10 cellular contexts compared by ENCODE assay signal in the genomic region with DNA sequence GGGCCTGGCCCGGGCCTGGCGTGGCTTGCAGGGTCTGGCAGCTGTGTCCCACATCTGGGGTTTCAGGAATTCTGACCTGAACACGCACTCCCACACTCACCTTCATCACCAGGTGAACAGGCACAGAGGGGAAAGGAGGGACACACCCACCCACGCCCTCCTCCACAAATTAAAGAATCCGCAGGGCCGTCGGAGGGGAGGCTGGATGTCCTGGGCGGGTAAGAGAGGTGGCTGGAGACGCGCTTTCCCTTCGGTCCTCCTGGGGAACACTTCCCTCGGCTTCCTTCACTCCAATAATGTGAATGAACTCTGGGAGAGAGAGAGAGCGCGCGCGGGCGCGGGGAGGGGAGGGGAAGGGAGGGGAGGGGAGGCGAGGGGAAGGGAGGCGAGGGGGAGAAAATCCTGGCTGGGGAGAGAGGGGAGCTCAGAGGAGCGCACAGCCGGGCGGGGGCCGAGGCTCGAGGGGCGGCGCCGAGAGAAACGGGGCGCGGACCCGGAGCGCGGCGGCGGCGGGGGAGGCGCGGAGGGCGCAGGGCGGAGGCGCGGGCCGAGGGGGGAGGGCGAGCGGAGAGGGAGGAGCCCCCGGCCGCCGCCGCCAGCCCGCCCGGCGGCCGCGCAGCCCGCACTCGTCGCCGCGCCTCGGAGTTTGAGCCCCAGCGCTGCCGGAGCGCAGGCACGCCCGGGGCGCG. TPM values are rescaled to one million over a fixed set of nuclear protein-coding genes. Genes with fewer than 3 reads are reported as not detected.
DNase-seq lines count a peak whose midpoint lies in the region; ATAC-seq, FAIRE-seq and TF ChIP-seq lines count a peak whose summit lies in the region.
"Had no signal": no experiment of that assay in that cellular context is flagged by ENCODE, and none has a peak within 500 bp of the region (broad histone marks: within the 10 kb centered on the region; RNA-seq: fewer than 3 reads in every experiment).

TSS of gene CACNG4 (plus strand) at position 625 of the 689 bp plus-strand sequence. CDS start 205 bp downstream, outside the sequence.

- POLR2A ChIA-PET in activated CD4-positive, alpha-beta T cell treated with anti-CD3 and anti-CD28 coated beads for 36 hours (lab: Charles Lee): no interaction called here
- POLR2A ChIA-PET in activated CD8-positive, alpha-beta T cell treated with anti-CD3 and anti-CD28 coated beads for 36 hours (lab: Charles Lee): interaction anchor here (0.7 kb wide), 1 partner anchor 294 kb away, joined by 3 read pairs; no protein-coding TSS in a partner anchor

- peaks cover 55% of the 10 kb centered on the region for H3K27me3 Mint-ChIP-seq in activated CD4-positive, alpha-beta T cell treated with anti-CD3 and anti-CD28 coated beads for 36 hours
- peaks cover 55% of the 10 kb centered on the region for H3K27me3 Mint-ChIP-seq in activated CD8-positive, alpha-beta T cell treated with anti-CD3 and anti-CD28 coated beads for 36 hours

- H3K36me3 Mint-ChIP-seq in activated CD4-positive, alpha-beta T cell treated with anti-CD3 and anti-CD28 coated beads for 36 hours (ENCODE audit: low read depth): no peaks in the 10 kb centered on the region
- H3K36me3 Mint-ChIP-seq in activated CD8-positive, alpha-beta T cell treated with anti-CD3 and anti-CD28 coated beads for 36 hours (ENCODE audit: low read depth): no peaks in the 10 kb centered on the region

- peaks cover 47 to 55% (median 53%) of the 10 kb centered on the region in 5 donors for H3K27me3 ChIP-seq in subcutaneous abdominal adipose tissue (ENCODE audit: control insufficient read depth in 5 of 5, insufficient read depth in 4 of 5, low read length in 5 of 5)

- H3K27ac ChIP-seq in subcutaneous abdominal adipose tissue (ENCODE audit: low read depth, low read length) (no peak within 1 kb of the TSS), kidney (ENCODE audit: low read depth in 2 of 2, low read length in 2 of 2) (no peak within 1 kb of the TSS)

- no peak within 1 kb of the TSS for H3K9ac ChIP-seq in subcutaneous abdominal adipose tissue (ENCODE audit: low read length in 5 of 5)
- no peak within 1 kb of the TSS for H3K9ac ChIP-seq in kidney (ENCODE audit: low read length in 2 of 2)

- intact Hi-C loops in activated CD4-positive, alpha-beta T cell treated with anti-CD3 and anti-CD28 coated beads for 36 hours (cut with DNase I, micrococcal nuclease): no loop called here
- intact Hi-C loops in activated CD8-positive, alpha-beta T cell treated with anti-CD3 and anti-CD28 coated beads for 36 hours (cut with micrococcal nuclease): no loop called here
- intact Hi-C loops in kidney (cut with DNase I): no loop called here

- H3K4me1 Mint-ChIP-seq in activated CD4-positive, alpha-beta T cell treated with anti-CD3 and anti-CD28 coated beads for 36 hours: peaks cover 5% of the 10 kb centered on the region
- H3K4me1 Mint-ChIP-seq in activated CD8-positive, alpha-beta T cell treated with anti-CD3 and anti-CD28 coated beads for 36 hours (ENCODE audit: low read depth): peaks cover 5% of the 10 kb centered on the region

- CTCF ChIA-PET in activated CD4-positive, alpha-beta T cell treated with anti-CD3 and anti-CD28 coated beads for 36 hours (lab: Charles Lee): no interaction called here
- CTCF ChIA-PET in activated CD8-positive, alpha-beta T cell treated with anti-CD3 and anti-CD28 coated beads for 36 hours (lab: Charles Lee): no interaction called here

- H3K4me3 ChIP-seq in subcutaneous abdominal adipose tissue (ENCODE audit: low read depth in 1 of 5, low read length in 5 of 5): peak within 1 kb of the TSS in 4 of 5 donors; percentile 36 to 62 (median 52)
- peak within 1 kb of the TSS in 1 of 2 donors; percentile 32 for H3K4me3 ChIP-seq in kidney (ENCODE audit: low read length in 2 of 2)

- no peak within 1 kb of the TSS for H3K27ac Mint-ChIP-seq in activated CD4-positive, alpha-beta T cell treated with anti-CD3 and anti-CD28 coated beads for 36 hours
- H3K27ac Mint-ChIP-seq in activated CD8-positive, alpha-beta T cell treated with anti-CD3 and anti-CD28 coated beads for 36 hours: no peak within 1 kb of the TSS

- H3K36me3 ChIP-seq in subcutaneous abdominal adipose tissue (ENCODE audit: control insufficient read depth in 5 of 5, insufficient read depth in 5 of 5, low read length in 5 of 5) (no peaks in the 10 kb centered on the region), kidney (ENCODE audit: control insufficient read depth in 1 of 2, insufficient read depth in 2 of 2, low read length in 2 of 2) (no peaks in the 10 kb centered on the region)

- peaks cover 2 to 23% (median 21%) of the 10 kb centered on the region in 5 donors for H3K4me1 ChIP-seq in subcutaneous abdominal adipose tissue (ENCODE audit: control insufficient read depth in 5 of 5, insufficient read depth in 5 of 5, low read length in 5 of 5)
- peaks cover 0 to 14% of the 10 kb centered on the region in 2 donors for H3K4me1 ChIP-seq in kidney (ENCODE audit: control insufficient read depth in 1 of 2, insufficient read depth in 1 of 2, low read depth in 1 of 2, low read length in 2 of 2)

- ATAC-seq in activated CD4-positive, alpha-beta T cell treated with anti-CD3 and anti-CD28 coated beads for 36 hours: no peak
- peak; percentile 21 for ATAC-seq in activated CD8-positive, alpha-beta T cell treated with anti-CD3 and anti-CD28 coated beads for 36 hours

- H3K9me3 ChIP-seq in subcutaneous abdominal adipose tissue (ENCODE audit: control insufficient read depth in 5 of 5, low read length in 5 of 5) (no peaks in the 10 kb centered on the region), kidney (ENCODE audit: control insufficient read depth in 1 of 2, low read length in 2 of 2) (no peaks in the 10 kb centered on the region)

- no peak for FAIRE-seq in kidney (lab: Jason Lieb, UNC)
- FAIRE-seq: G401.6 had no signal

- DNase-seq in activated CD4-positive, alpha-beta T cell treated with anti-CD3 and anti-CD28 coated beads for 36 hours: no peak
- DNase-seq in activated CD4-positive, alpha-beta T cell treated with anti-CD3 and anti-CD28 coated beads for 48 hours: no peak
- no peak for DNase-seq in activated CD8-positive, alpha-beta T cell treated with anti-CD3 and anti-CD28 coated beads for 36 hours
- DNase-seq in iPS-NIHi11 (ENCODE audit: low spot score) (peak; percentile 80), GF-D8 (lab: John Stamatoyannopoulos, UW) (no peak), kidney (no peak), midbrain (lab: John Stamatoyannopoulos, UW) (no peak)

- no peaks in the 10 kb centered on the region for H3K9me3 Mint-ChIP-seq in activated CD4-positive, alpha-beta T cell treated with anti-CD3 and anti-CD28 coated beads for 36 hours (ENCODE audit: low read depth)
- H3K9me3 Mint-ChIP-seq in activated CD8-positive, alpha-beta T cell treated with anti-CD3 and anti-CD28 coated beads for 36 hours: no peaks in the 10 kb centered on the region

- peak within 1 kb of the TSS; percentile 54 for H3K4me3 Mint-ChIP-seq in activated CD4-positive, alpha-beta T cell treated with anti-CD3 and anti-CD28 coated beads for 36 hours
- peak within 1 kb of the TSS; percentile 48 for H3K4me3 Mint-ChIP-seq in activated CD8-positive, alpha-beta T cell treated with anti-CD3 and anti-CD28 coated beads for 36 hours

- TF ChIP-seq CTCF in activated CD8-positive, alpha-beta T cell treated with anti-CD3 and anti-CD28 coated beads for 36 hours (IDR thresholded peaks at IDR 0.05): no peak
- no peak for TF ChIP-seq CTCF in kidney (IDR thresholded peaks at IDR 0.05; ENCODE audit: borderline replicate concordance, extremely low read depth, insufficient read depth)

RNA-seq across cellular contexts. Expression of gene CACNG4, which starts in this region (rescaled TPM):
- not detected for total RNA-seq in activated CD4-positive, alpha-beta T cell treated with anti-CD3 and anti-CD28 coated beads for 36 hours
- not detected for total RNA-seq in activated CD8-positive, alpha-beta T cell treated with anti-CD3 and anti-CD28 coated beads for 36 hours
- total RNA-seq in kidney: 0.31 TPM
- 0.26 TPM for polyA plus RNA-seq in kidney (ENCODE audit: insufficient read depth, low read depth, low replicate concordance)
- total RNA-seq: activated CD8-positive, alpha-beta memory T cell treated with anti-CD3 and anti-CD28 coated beads for 36 hours had no signal

Comparison
In these comparisons a context has a peak if more than half of its experiments do, and no peak if none do; other contexts are left out.
1. Peak in ATAC-seq in activated CD8-positive, alpha-beta T cell treated with anti-CD3 and anti-CD28 coated beads for 36 hours; RNA of the gene not detected or under 1 TPM.